In genomic region chr5:5968981-5969380, GRCh38 we compare ENCODE assay signal across 34 cellular contexts.
"Had no signal": no experiment of that assay in that cellular context is flagged by ENCODE, and none has a peak within 500 bp of the region (broad histone marks: within the 10 kb centered on the region; RNA-seq: fewer than 3 reads in every experiment).

No MANE protein-coding gene starts in this region.

- H3K9me3 ChIP-seq: MG63 had no signal

- H3K27me3 ChIP-seq: MG63 had no signal

- H3K36me3 ChIP-seq: MG63 had no signal

- DNase-seq: Karpas-422, Kasumi-1, MG63, MM.1S, MV-4-11, NCI-H1048, NCI-H1092, NCI-H1092 treated with DMSO at 0.1 percent for 48 hours, NCI-H1105, NCI-H1105 treated with DMSO at 0.1 percent for 48 hours, NCI-H1417, NCI-H1417 treated with DMSO at 0.1 percent for 48 hours, NCI-H1436, NCI-H146, NCI-H1694, NCI-H1694 treated with DMSO at 0.1 percent for 48 hours, NCI-H187, NCI-H187 treated with DMSO at 0.1 percent for 48 hours, NCI-H1930, NCI-H2029, NCI-H2029 treated with DMSO at 0.1 percent for 48 hours, NCI-H2081 treated with DMSO at 0.1 percent for 48 hours, NCI-H2107, NCI-H2171, NCI-H2171 treated with DMSO at 0.1 percent for 48 hours, NCI-H2227 treated with DMSO at 0.1 percent for 48 hours, NCI-H226, NCI-H345, NCI-H446, NCI-H446 treated with DMSO at 0.1 percent for 48 hours, NCI-H510A, NCI-H510A treated with DMSO at 0.1 percent for 48 hours, NCI-H524, NCI-H524 treated with DMSO at 0.1 percent for 48 hours had no signal

- H3K4me3 ChIP-seq: MG63 had no signal
